9 cellular contexts compared by ENCODE assay signal in the genomic region with DNA sequence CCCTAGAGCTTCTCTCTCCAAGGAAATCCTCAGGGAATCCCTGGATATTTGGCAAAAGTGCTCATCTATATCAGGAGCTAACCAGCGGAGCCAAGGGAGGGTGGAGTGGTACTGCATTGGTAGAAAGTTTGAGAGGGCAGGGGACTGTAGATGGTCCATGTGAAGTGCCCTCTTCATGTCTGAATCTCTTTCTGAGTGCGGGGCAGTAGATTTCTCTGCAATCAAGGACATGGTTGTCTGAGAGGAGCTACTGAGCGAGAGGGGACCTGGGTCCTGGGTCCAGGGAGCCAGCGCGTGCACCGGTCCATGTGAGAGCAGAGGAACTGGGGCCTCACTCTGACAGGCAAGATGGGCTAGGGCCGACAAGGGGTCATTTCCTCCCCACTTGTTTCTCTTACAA. TPM values are rescaled to one million over a fixed set of nuclear protein-coding genes. Genes with fewer than 3 reads are reported as not detected.
DNase-seq lines count a peak whose midpoint lies in the region; ATAC-seq, FAIRE-seq and TF ChIP-seq lines count a peak whose summit lies in the region.
"Had no signal": no experiment of that assay in that cellular context is flagged by ENCODE, and none has a peak within 500 bp of the region (broad histone marks: within the 10 kb centered on the region; RNA-seq: fewer than 3 reads in every experiment).

No MANE protein-coding gene starts in this region.

- H3K9me3 ChIP-seq in GM12878 (replicated peaks; ENCODE audit: control insufficient read depth, insufficient read depth, low read length) (no peaks in the 10 kb centered on the region), upper lobe of left lung (no peaks in the 10 kb centered on the region), testis (no peaks in the 10 kb centered on the region)

- H3K79me2 ChIP-seq in GM12878 (ENCODE audit: control insufficient read depth, insufficient read depth, low read length) = no peaks in the 10 kb centered on the region

- FAIRE-seq in GM12878 (lab: Jason Lieb, UNC) = no peak

- TF ChIP-seq EP300 in GM12878 (IDR thresholded peaks at IDR 0.05; ENCODE audit: borderline replicate concordance in 1 of 2, control insufficient read depth in 1 of 2, low read depth in 2 of 2, low read length in 2 of 2) (no peak), upper lobe of left lung (IDR thresholded peaks at IDR 0.05) (no peak)

- RAD21 ChIA-PET in GM12878 (lab: Charles Lee; ENCODE audit: unreplicated experiment) = interaction anchor here (10.8 kb wide), 1 partner anchor 42 kb away, joined by 109 read pairs; no protein-coding TSS in a partner anchor

- BruUV-seq in GM12878 (replicated peaks; lab: Mats Ljungman, UMichigan) = no TSS peak

- peaks cover 5% of the 10 kb centered on the region for H3K36me3 Mint-ChIP-seq in activated T-cell treated with anti-CD3 and anti-CD28 coated beads, Interleukin-2, amount 50 U/mL, for 24 hours (ENCODE audit: low read depth)
- no peaks in the 10 kb centered on the region for H3K36me3 Mint-ChIP-seq in memory B cell

- CTCF ChIA-PET in GM12878 (lab: Yijun Ruan, JAX) = interaction anchor here (0.8 to 3.4 kb wide), 5 partner anchors 8 to 343 kb away, joined by 3 to 16 read pairs (median 4); no protein-coding TSS in a partner anchor

- TF ChIP-seq CTCF in GM12878 (IDR thresholded peaks at IDR 0.05 in 2 of 3, conservative IDR thresholded peaks at IDR 0.05 in 1 of 3; ENCODE audit: control insufficient read depth in 2 of 3, extremely low read depth in 1 of 3, insufficient read depth in 1 of 3, low read depth in 3 of 3, low read length in 3 of 3) = no peak
- TF ChIP-seq CTCF in upper lobe of left lung (IDR thresholded peaks at IDR 0.05) = no peak
- no peak for TF ChIP-seq CTCF in testis (IDR thresholded peaks at IDR 0.05)

- no peaks in the 10 kb centered on the region for H3K36me3 ChIP-seq in GM12878 (ENCODE audit: control insufficient read depth in 2 of 2, insufficient read depth in 2 of 2, low read length in 1 of 2)
- no peaks in the 10 kb centered on the region for H3K36me3 ChIP-seq in upper lobe of left lung
- no peaks in the 10 kb centered on the region for H3K36me3 ChIP-seq in testis (ENCODE audit: low read depth, missing control alignments)

- H3K27me3 ChIP-seq in GM12878 (replicated peaks in 1 of 2; ENCODE audit: control insufficient read depth in 2 of 2, insufficient read depth in 2 of 2, low read length in 1 of 2) = 0 out of 4 replicates have a peak, but pooled peaks cover 0 to 1% of the 10 kb centered on the region in 2 experiments
- H3K27me3 ChIP-seq in upper lobe of left lung = no peaks in the 10 kb centered on the region
- H3K27me3 ChIP-seq in testis = no peaks in the 10 kb centered on the region

- POLR2A ChIA-PET in GM12878 (lab: Charles Lee) = interaction anchor here (1.1 kb wide), 1 partner anchor 11 kb away, joined by 5 read pairs; no protein-coding TSS in a partner anchor

- H3K9ac ChIP-seq in GM12878 (ENCODE audit: control insufficient read depth, insufficient read depth, low read length) = no peak overlapping the region

- ATAC-seq in GM12878 = no peak
- no peak for ATAC-seq in memory B cell (ENCODE audit: low read depth)
- no peak for ATAC-seq in upper lobe of left lung (ENCODE audit: low FRiP score in 2 of 2)

- no peak overlapping the region for H2AFZ ChIP-seq in GM12878 (ENCODE audit: control insufficient read depth, low read depth, low read length)

- H4K20me1 ChIP-seq in GM12878 (ENCODE audit: control insufficient read depth, insufficient read depth) = no peaks in the 10 kb centered on the region

- TF ChIP-seq RAD21 in GM12878 (IDR thresholded peaks at IDR 0.05; ENCODE audit: insufficient read depth, low read depth, low read length) = no peak

- H3K9me3 Mint-ChIP-seq in activated T-cell treated with anti-CD3 and anti-CD28 coated beads, Interleukin-2, amount 50 U/mL, for 24 hours = no peaks in the 10 kb centered on the region
- H3K9me3 Mint-ChIP-seq in memory B cell = no peaks in the 10 kb centered on the region

- SMC1A ChIA-PET in GM12878 (lab: Charles Lee; ENCODE audit: uncharacterized antibody, unreplicated experiment) = interaction anchor here (0.6 to 1.4 kb wide), 4 partner anchors 16 to 344 kb away, joined by 3 to 4 read pairs (median 3); no protein-coding TSS in a partner anchor

- H3K27ac ChIP-seq in GM12878 (ENCODE audit: control insufficient read depth, insufficient read depth) = no peak overlapping the region
- H3K27ac ChIP-seq in upper lobe of left lung = peak overlapping the region in 3 of 4 donors; percentile 52 to 73 (median 54)
- peak overlapping the region in 1 of 2 donors; percentile 61 for H3K27ac ChIP-seq in testis

- intact Hi-C loops in GM12878 (cut with micrococcal nuclease; ENCODE audit: unreplicated experiment) = loop anchor here (10.0 kb wide), 1 partner anchor 237 kb away; a partner anchor contains a TSS
- intact Hi-C loops in testis (cut with DNase I; ENCODE audit: low total_unique reads) = loop anchor here (5.0 kb wide), 1 partner anchor 39 kb away; no protein-coding TSS in a partner anchor

- in situ Hi-C loops in GM12878 (cut with MboI) = loop anchor here (10.0 kb wide), 1 partner anchor 337 kb away; no protein-coding TSS in a partner anchor

- no peaks in the 10 kb centered on the region for H3K27me3 Mint-ChIP-seq in activated T-cell treated with anti-CD3 and anti-CD28 coated beads, Interleukin-2, amount 50 U/mL, for 24 hours
- H3K27me3 Mint-ChIP-seq in memory B cell = peaks cover 1% of the 10 kb centered on the region

- 86% methylated on average over 7 of the region's 7 CpGs for WGBS in GM12878 (ENCODE audit: insufficient coverage, insufficient replicate concordance, low lambda C conversion rate, missing lambda C conversion rate)
- 61 to 64% methylated on average over 4 to 7 of the region's 7 CpGs for WGBS in upper lobe of left lung, 2 donors
- WGBS in testis, 2 donors = 41 to 44% methylated on average over 7 of the region's 7 CpGs

- H3K4me2 ChIP-seq in GM12878 (ENCODE audit: control insufficient read depth, insufficient read depth) = peak overlapping the region; percentile 80

- peaks cover 80% of the 10 kb centered on the region for H3K4me1 Mint-ChIP-seq in activated T-cell treated with anti-CD3 and anti-CD28 coated beads, Interleukin-2, amount 50 U/mL, for 24 hours (ENCODE audit: low read depth)
- peaks cover 19% of the 10 kb centered on the region for H3K4me1 Mint-ChIP-seq in memory B cell

- TF ChIP-seq POLR2A in GM12878 (IDR thresholded peaks at IDR 0.05; ENCODE audit: low read depth, low read length) = no peak
- TF ChIP-seq POLR2A in upper lobe of left lung (IDR thresholded peaks at IDR 0.05) = no peak
- no peak for TF ChIP-seq POLR2A in testis (IDR thresholded peaks at IDR 0.05)

- H3K4me1 ChIP-seq in GM12878 (ENCODE audit: control insufficient read depth, insufficient read depth, low read length) (peaks cover 22% of the 10 kb centered on the region), upper lobe of left lung (peaks cover 12 to 33% (median 25%) of the 10 kb centered on the region in 4 donors), testis (peaks cover 13% of the 10 kb centered on the region)

- peak overlapping the region; percentile 89 for H3K27ac Mint-ChIP-seq in activated T-cell treated with anti-CD3 and anti-CD28 coated beads, Interleukin-2, amount 50 U/mL, for 24 hours
- no peak overlapping the region for H3K27ac Mint-ChIP-seq in memory B cell

- H3K4me3 ChIP-seq in GM12878 = no peak overlapping the region; the same call in 1 of the 2 replicates
- H3K4me3 ChIP-seq in upper lobe of left lung = peak overlapping the region in 3 of 4 donors; percentile 73 to 82 (median 81)
- H3K4me3 ChIP-seq in testis = peak overlapping the region in 1 of 2 donors; percentile 72

- H3K4me3 Mint-ChIP-seq in activated T-cell treated with anti-CD3 and anti-CD28 coated beads, Interleukin-2, amount 50 U/mL, for 24 hours = peak overlapping the region; percentile 73
- H3K4me3 Mint-ChIP-seq in memory B cell = peak overlapping the region; percentile 80

- no peak for DNase-seq in activated T-cell treated with anti-CD3 and anti-CD28 coated beads, Interleukin-2, amount 50 U/mL, for 24 hours
- DNase-seq in activated T-cell treated with anti-CD3 and anti-CD28 coated beads for 4 hours (no peak), GM12878 (ENCODE audit: low read depth, low spot score) (no peak), memory B cell (ENCODE audit: low spot score in 2 of 2) (no peak), upper lobe of left lung (peak in 1 of 2 donors; percentile 37), NCI-H510A treated with DMSO at 0.1 percent for 48 hours (lab: John Stamatoyannopoulos, UW) (no peak), Kasumi-1 (lab: John Stamatoyannopoulos, UW) (no peak), testis (no peak)

RNA-seq across cellular contexts. Expression of a gene that starts 0.7 kb away (rescaled TPM):
- 3.7 and 5.0 TPM in 2 replicates for total RNA-seq in GM12878 (2013; cell fraction: nucleolus; rRNA removed)
- 0.62 and 2.2 TPM in 2 replicates for total RNA-seq in GM12878 (2014; rRNA removed)
- total RNA-seq in GM12878 (2014; rRNA removed; fragmentation: Illumina TruSeq; extraction: Trizol) = 0.89 and 1.0 TPM in 2 replicates
- 1.1 and 1.4 TPM in 2 replicates for total RNA-seq in GM12878 (2021)
- 0.77 TPM for polyA plus RNA-seq in GM12878 (2011; ENCODE audit: low read depth)
- polyA plus RNA-seq in GM12878 (2011; rRNA removed) = 0.10 and 0.17 TPM in 2 replicates
- polyA plus RNA-seq in GM12878 (2011; cell fraction: cytosol; rRNA removed) = 0.07 and 0.08 TPM in 2 replicates
- 0.07 and 0.27 TPM in 2 replicates for polyA plus RNA-seq in GM12878 (2011; cell fraction: nucleus; rRNA removed)
- 0.56 and 0.64 TPM in 2 replicates for polyA plus RNA-seq in GM12878 (2012)
- 0.82 and 0.93 TPM in 2 replicates for polyA plus RNA-seq in GM12878 (2014; fragmentation: Illumina TruSeq; extraction: Trizol)
- under 1 TPM; 0.23 to 0.26 TPM for polyA plus RNA-seq in GM12878 (2014; fragmentation: Nextera tagmentation; extraction: Ambion mirVana)
- polyA plus RNA-seq in GM12878 (2014; rRNA removed) = 0.55 and 0.88 TPM in 2 replicates
- polyA plus RNA-seq in GM12878 (2016; fragmentation: Nextera tagmentation; extraction: Ambion mirVana) = under 1 TPM; 0.39 to 0.44 TPM
- 0.07 and 0.26 TPM in 2 replicates for polyA minus RNA-seq in GM12878 (2011; rRNA and poly(A)+ RNA removed)
- polyA minus RNA-seq in GM12878 (2011; cell fraction: cytosol; rRNA and poly(A)+ RNA removed) = not detected in 2 replicates
- polyA minus RNA-seq in GM12878 (2011; cell fraction: nucleus; rRNA and poly(A)+ RNA removed) = under 0.01 and 0.19 TPM in 2 replicates
- 10 to 100 TPM; 10.9 to 55.5 (median 15.7) TPM for total RNA-seq in upper lobe of left lung
- 10 to 100 TPM; 21.8 to 26.6 TPM for total RNA-seq in testis
- 49.5 TPM for polyA plus RNA-seq in testis (ENCODE audit: insufficient read depth, low read depth, low replicate concordance)

RNA-seq across cellular contexts. Expression of a gene that starts 19.1 kb away (rescaled TPM):
- not detected in 2 replicates for total RNA-seq in GM12878 (2013; cell fraction: nucleolus; rRNA removed)
- total RNA-seq in GM12878 (2014; rRNA removed) (not detected in 2 replicates), GM12878 (2014; rRNA removed; fragmentation: Illumina TruSeq; extraction: Trizol) (not detected in 2 replicates), GM12878 (2021) (not detected in 2 replicates), upper lobe of left lung (10 to 100 TPM in 4 of 6 donors, 1 to 10 TPM in 2; 7.1 to 26.7 (median 11.3) TPM), testis (1 to 10 TPM; 1.4 to 2.0 TPM)
- polyA plus RNA-seq in GM12878 (2011; ENCODE audit: low read depth) = not detected
- polyA plus RNA-seq in GM12878 (2011; rRNA removed) (not detected in 2 replicates), GM12878 (2014; fragmentation: Illumina TruSeq; extraction: Trizol) (not detected in 2 replicates), GM12878 (2014; fragmentation: Nextera tagmentation; extraction: Ambion mirVana) (not detected), GM12878 (2014; rRNA removed) (not detected in 2 replicates), GM12878 (2016; fragmentation: Nextera tagmentation; extraction: Ambion mirVana) (not detected), testis (ENCODE audit: insufficient read depth, low read depth, low replicate concordance) (1.6 TPM)
- polyA plus RNA-seq in GM12878 (2011; cell fraction: cytosol; rRNA removed) = not detected in 2 replicates
- not detected in 2 replicates for polyA plus RNA-seq in GM12878 (2011; cell fraction: nucleus; rRNA removed)
- polyA plus RNA-seq in GM12878 (2012) = not detected in 2 replicates
- polyA minus RNA-seq in GM12878 (2011; rRNA and poly(A)+ RNA removed) = not detected in 2 replicates
- not detected in 2 replicates for polyA minus RNA-seq in GM12878 (2011; cell fraction: cytosol; rRNA and poly(A)+ RNA removed)
- polyA minus RNA-seq in GM12878 (2011; cell fraction: nucleus; rRNA and poly(A)+ RNA removed) = not detected in 2 replicates
- total RNA-seq: Daoy had no signal

RNA-seq across cellular contexts. Expression of a gene that starts 25.3 kb away (rescaled TPM):
- not detected in 2 replicates for total RNA-seq in GM12878 (2013; cell fraction: nucleolus; rRNA removed)
- not detected in 2 replicates for total RNA-seq in GM12878 (2014; rRNA removed)
- not detected in 2 replicates for total RNA-seq in GM12878 (2014; rRNA removed; fragmentation: Illumina TruSeq; extraction: Trizol)
- total RNA-seq in GM12878 (2021) = not detected in 2 replicates
- polyA plus RNA-seq in GM12878 (2011; ENCODE audit: low read depth) = not detected
- 0.10 TPM in 1 of 2 replicates, not detected in the other for polyA plus RNA-seq in GM12878 (2011; rRNA removed)
- polyA plus RNA-seq in GM12878 (2011; cell fraction: cytosol; rRNA removed) = not detected in 2 replicates
- polyA plus RNA-seq in GM12878 (2011; cell fraction: nucleus; rRNA removed) = 0.10 and 0.12 TPM in 2 replicates
- polyA plus RNA-seq in GM12878 (2012) = not detected in 2 replicates
- not detected in 2 replicates for polyA plus RNA-seq in GM12878 (2014; fragmentation: Illumina TruSeq; extraction: Trizol)
- polyA plus RNA-seq in GM12878 (2014; fragmentation: Nextera tagmentation; extraction: Ambion mirVana) = not detected
- polyA plus RNA-seq in GM12878 (2014; rRNA removed) = not detected in 2 replicates
- not detected for polyA plus RNA-seq in GM12878 (2016; fragmentation: Nextera tagmentation; extraction: Ambion mirVana)
- not detected in 2 replicates for polyA minus RNA-seq in GM12878 (2011; rRNA and poly(A)+ RNA removed)
- not detected in 2 replicates for polyA minus RNA-seq in GM12878 (2011; cell fraction: cytosol; rRNA and poly(A)+ RNA removed)
- polyA minus RNA-seq in GM12878 (2011; cell fraction: nucleus; rRNA and poly(A)+ RNA removed) = not detected in 2 replicates
- total RNA-seq in upper lobe of left lung = 1 to 10 TPM in 3 of 6 donors, under 1 TPM in 1, not detected in 2; 0.61 to 6.5 (median 1.9) TPM
- not detected for total RNA-seq in testis
- polyA plus RNA-seq in testis (ENCODE audit: insufficient read depth, low read depth, low replicate concordance) = 6.0 TPM
- total RNA-seq: Daoy had no signal

RNA-seq across cellular contexts. Expression of a gene that starts 26.3 kb away (rescaled TPM):
- not detected in 2 replicates for total RNA-seq in GM12878 (2013; cell fraction: nucleolus; rRNA removed)
- total RNA-seq in GM12878 (2014; rRNA removed) (not detected in 2 replicates), GM12878 (2014; rRNA removed; fragmentation: Illumina TruSeq; extraction: Trizol) (not detected in 2 replicates), GM12878 (2021) (not detected in 2 replicates), upper lobe of left lung (10 to 100 TPM; 21.0 to 79.7 (median 30.2) TPM), testis (10 to 100 TPM; 18.4 to 20.6 TPM)
- not detected for polyA plus RNA-seq in GM12878 (2011; ENCODE audit: low read depth)
- polyA plus RNA-seq in GM12878 (2011; rRNA removed) (not detected in 2 replicates), GM12878 (2014; fragmentation: Illumina TruSeq; extraction: Trizol) (not detected in 2 replicates), GM12878 (2014; fragmentation: Nextera tagmentation; extraction: Ambion mirVana) (not detected), GM12878 (2014; rRNA removed) (not detected in 2 replicates), GM12878 (2016; fragmentation: Nextera tagmentation; extraction: Ambion mirVana) (1 to 10 TPM in 1 of 2 experiments, under 1 TPM in 1; 0.72 to 1.0 TPM), testis (ENCODE audit: insufficient read depth, low read depth, low replicate concordance) (116 TPM)
- polyA plus RNA-seq in GM12878 (2011; cell fraction: cytosol; rRNA removed) = not detected in 2 replicates
- not detected in 2 replicates for polyA plus RNA-seq in GM12878 (2011; cell fraction: nucleus; rRNA removed)
- 0.27 TPM in 1 of 2 replicates, not detected in the other for polyA plus RNA-seq in GM12878 (2012)
- polyA minus RNA-seq in GM12878 (2011; rRNA and poly(A)+ RNA removed) = not detected in 2 replicates
- not detected in 2 replicates for polyA minus RNA-seq in GM12878 (2011; cell fraction: cytosol; rRNA and poly(A)+ RNA removed)
- polyA minus RNA-seq in GM12878 (2011; cell fraction: nucleus; rRNA and poly(A)+ RNA removed) = not detected in 2 replicates
- total RNA-seq: Daoy had no signal

RNA-seq across cellular contexts. Expression of a gene that starts 58.5 kb away (rescaled TPM):
- 11.4 and 14.3 TPM in 2 replicates for total RNA-seq in GM12878 (2013; cell fraction: nucleolus; rRNA removed)
- total RNA-seq in GM12878 (2014; rRNA removed) = 36.0 and 39.7 TPM in 2 replicates
- total RNA-seq in GM12878 (2014; rRNA removed; fragmentation: Illumina TruSeq; extraction: Trizol) = 54.2 and 62.3 TPM in 2 replicates
- total RNA-seq in GM12878 (2021) = 32.5 and 35.7 TPM in 2 replicates
- polyA plus RNA-seq in GM12878 (2011; ENCODE audit: low read depth) = 17.5 TPM
- polyA plus RNA-seq in GM12878 (2011; rRNA removed) = 78.1 and 97.3 TPM in 2 replicates
- 56.2 and 59.8 TPM in 2 replicates for polyA plus RNA-seq in GM12878 (2011; cell fraction: cytosol; rRNA removed)
- 24.0 and 25.1 TPM in 2 replicates for polyA plus RNA-seq in GM12878 (2011; cell fraction: nucleus; rRNA removed)
- polyA plus RNA-seq in GM12878 (2012) = 60.7 and 66.4 TPM in 2 replicates
- 84.4 and 108 TPM in 2 replicates for polyA plus RNA-seq in GM12878 (2014; fragmentation: Illumina TruSeq; extraction: Trizol)
- polyA plus RNA-seq in GM12878 (2014; fragmentation: Nextera tagmentation; extraction: Ambion mirVana) = 10 to 100 TPM; 72.7 to 83.7 TPM
- polyA plus RNA-seq in GM12878 (2014; rRNA removed) = 53.2 and 65.9 TPM in 2 replicates
- polyA plus RNA-seq in GM12878 (2016; fragmentation: Nextera tagmentation; extraction: Ambion mirVana) = 10 to 100 TPM; 60.7 to 61.8 TPM
- 31.2 and 54.1 TPM in 2 replicates for polyA minus RNA-seq in GM12878 (2011; rRNA and poly(A)+ RNA removed)
- 5.2 and 6.7 TPM in 2 replicates for polyA minus RNA-seq in GM12878 (2011; cell fraction: cytosol; rRNA and poly(A)+ RNA removed)
- polyA minus RNA-seq in GM12878 (2011; cell fraction: nucleus; rRNA and poly(A)+ RNA removed) = 5.5 and 6.0 TPM in 2 replicates
- total RNA-seq in upper lobe of left lung = 10 to 100 TPM in 5 of 6 donors, 1 to 10 TPM in 1; 2.1 to 29.4 (median 19.5) TPM
- total RNA-seq in testis = 10 to 100 TPM; 62.7 to 68.5 TPM
- 103 TPM for polyA plus RNA-seq in testis (ENCODE audit: insufficient read depth, low read depth, low replicate concordance)
